18 cellular contexts compared by ENCODE assay signal in genomic region chr16:57413733-57414132, GRCh38. TPM values are rescaled to one million over a fixed set of nuclear protein-coding genes. Genes with fewer than 3 reads are reported as not detected.
"Had no signal": no experiment of that assay in that cellular context is flagged by ENCODE, and none has a peak within 500 bp of the region (broad histone marks: within the 10 kb centered on the region; RNA-seq: fewer than 3 reads in every experiment).

No MANE protein-coding gene starts in this region.

- H3K27ac ChIP-seq: prostate gland, thoracic aorta had no signal

- H3K4me1 ChIP-seq: prostate gland had no signal

- H3K9me3 Mint-ChIP-seq: activated CD4-positive, alpha-beta memory T cell treated with anti-CD3 and anti-CD28 coated beads for 36 hours; activated naive CD8-positive, alpha-beta T cell treated with anti-CD3 and anti-CD28 coated beads for 36 hours; activated T-cell treated with anti-CD3 and anti-CD28 coated beads, Interleukin-2, amount 50 U/mL, for 72 hours; naive thymus-derived CD8-positive, alpha-beta T cell had no signal

- H3K27ac Mint-ChIP-seq: activated CD4-positive, alpha-beta memory T cell treated with anti-CD3 and anti-CD28 coated beads for 36 hours; activated naive CD8-positive, alpha-beta T cell treated with anti-CD3 and anti-CD28 coated beads for 36 hours; activated T-cell treated with anti-CD3 and anti-CD28 coated beads, Interleukin-2, amount 50 U/mL, for 72 hours had no signal

- ATAC-seq: activated T-cell treated with anti-CD3 and anti-CD28 coated beads, Interleukin-2, amount 50 U/mL, for 72 hours; left colon; sciatic nerve had no signal

- H3K36me3 Mint-ChIP-seq: activated CD4-positive, alpha-beta memory T cell treated with anti-CD3 and anti-CD28 coated beads for 36 hours; activated naive CD8-positive, alpha-beta T cell treated with anti-CD3 and anti-CD28 coated beads for 36 hours; naive thymus-derived CD8-positive, alpha-beta T cell had no signal

- H3K36me3 ChIP-seq: prostate gland, thoracic aorta had no signal

- H3K9me3 ChIP-seq: prostate gland, thoracic aorta had no signal

- DNase-seq: activated CD4-positive, alpha-beta memory T cell treated with anti-CD3 and anti-CD28 coated beads for 36 hours; activated CD4-positive, alpha-beta T cell treated with anti-CD3 and anti-CD28 coated beads for 1 hour; activated gamma-delta T cell treated with Interleukin-2 at 50 U/mL for 16 hours; activated naive CD8-positive, alpha-beta T cell treated with anti-CD3 and anti-CD28 coated beads for 36 hours; activated T-cell treated with anti-CD3 and anti-CD28 coated beads, Interleukin-2, amount 50 U/mL, for 72 hours; immature natural killer cell; left colon; naive thymus-derived CD8-positive, alpha-beta T cell; stimulated activated CD4-positive, alpha-beta T cell treated with anti-CD3 and anti-CD28 coated beads, Interleukin-2, amount 100 ng/mL, for 24 hours; stimulated activated naive CD4-positive, alpha-beta T cell treated with Interleukin-2 at 50 U/mL for 16 hours had no signal

- H3K4me3 ChIP-seq: lung, prostate gland, thoracic aorta had no signal

- H3K4me3 Mint-ChIP-seq: activated CD4-positive, alpha-beta memory T cell treated with anti-CD3 and anti-CD28 coated beads for 36 hours; activated naive CD8-positive, alpha-beta T cell treated with anti-CD3 and anti-CD28 coated beads for 36 hours; activated T-cell treated with anti-CD3 and anti-CD28 coated beads, Interleukin-2, amount 50 U/mL, for 72 hours; immature natural killer cell; naive thymus-derived CD8-positive, alpha-beta T cell had no signal

- H3K27me3 Mint-ChIP-seq: activated CD4-positive, alpha-beta memory T cell treated with anti-CD3 and anti-CD28 coated beads for 36 hours; activated naive CD8-positive, alpha-beta T cell treated with anti-CD3 and anti-CD28 coated beads for 36 hours had no signal

RNA-seq across cellular contexts. Expression of gene CCL17, which starts 9.2 kb away (rescaled TPM):
- total RNA-seq: activated naive CD8-positive, alpha-beta T cell treated with anti-CD3 and anti-CD28 coated beads for 36 hours; cerebellum; dermis microvascular lymphatic vessel endothelial cell; left colon; mononuclear cell; naive thymus-derived CD8-positive, alpha-beta T cell; omental fat pad; prostate gland; sciatic nerve; thoracic aorta had no signal

RNA-seq across cellular contexts. Expression of gene CX3CL1, which starts 41.4 kb away (rescaled TPM):
- total RNA-seq: activated CD4-positive, alpha-beta memory T cell treated with anti-CD3 and anti-CD28 coated beads for 36 hours; activated T-cell treated with anti-CD3 and anti-CD28 coated beads, Interleukin-2, amount 50 U/mL, for 72 hours; mononuclear cell; naive thymus-derived CD8-positive, alpha-beta T cell had no signal
